ENCODE assay signal across 8 cellular contexts in the genomic region with DNA sequence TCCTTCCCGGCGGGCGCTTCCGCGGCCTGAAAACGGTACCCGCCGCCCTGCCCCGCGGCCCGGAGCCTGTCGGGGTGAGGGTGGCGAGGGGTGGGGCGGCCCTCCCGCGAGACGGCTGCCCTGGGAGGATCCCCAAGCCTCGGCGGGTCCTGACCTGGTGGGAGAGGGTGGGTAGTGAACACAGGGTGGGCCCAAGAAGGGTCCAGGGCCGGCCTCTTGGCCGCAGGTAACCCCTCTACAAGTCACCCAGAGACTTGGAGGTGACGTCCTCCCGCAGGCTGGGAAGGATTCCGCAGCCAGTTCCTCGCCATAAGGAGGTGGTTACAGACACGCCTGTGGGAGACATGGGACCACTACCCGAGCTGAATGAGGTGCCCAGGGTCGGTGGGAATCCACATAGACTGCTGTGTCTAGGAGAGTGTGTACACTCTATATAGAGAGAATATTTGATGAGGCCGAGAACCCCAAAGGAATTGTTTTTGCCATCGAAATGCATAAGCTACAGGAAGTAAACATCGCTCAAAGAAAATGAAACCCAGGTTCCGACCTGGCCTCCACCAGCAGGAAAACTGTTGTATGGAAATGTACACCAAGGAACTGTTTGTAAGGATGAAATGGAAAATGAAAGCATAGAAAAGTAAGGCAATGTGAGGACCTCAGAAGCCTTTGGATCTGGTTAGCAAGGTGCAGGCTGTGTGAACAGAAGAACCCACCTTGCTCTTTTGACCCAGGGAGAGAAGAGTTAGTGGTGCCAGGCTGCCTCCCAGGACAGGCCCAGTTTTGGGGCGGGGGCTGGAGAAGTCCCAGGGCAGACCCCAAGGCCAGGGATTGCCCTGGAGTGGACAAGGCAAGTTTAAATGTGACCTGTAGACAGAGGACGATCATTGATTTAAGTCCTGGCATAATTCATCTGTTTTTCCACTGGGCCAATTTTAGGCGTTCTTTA. TPM values are rescaled to one million over a fixed set of nuclear protein-coding genes. Genes with fewer than 3 reads are reported as not detected.
DNase-seq lines count a peak whose midpoint lies in the region; ATAC-seq and TF ChIP-seq lines count a peak whose summit lies in the region.

No MANE protein-coding gene starts in this region.

- H3K4me3 Mint-ChIP-seq in activated B cell treated with CpG ODN at 0.5 μM for 24 hours = peak overlapping the region; percentile 88
- H3K4me3 Mint-ChIP-seq in endothelial cell (ENCODE audit: unreplicated experiment) = peak overlapping the region; percentile 84

- H3K4me1 ChIP-seq in mononuclear cell (ENCODE audit: insufficient read depth, low read length) (peaks cover 21% of the 10 kb centered on the region), thymus (ENCODE audit: control insufficient read depth, insufficient read depth, low read length) (peaks cover 5% of the 10 kb centered on the region)

- peak overlapping the region; percentile 89 for H3K27ac ChIP-seq in thymus (ENCODE audit: low read depth)

- WGBS in thymus = 9% methylated on average over 35 of the region's 35 CpGs

- peak overlapping the region; percentile 53 for H3K4me3 ChIP-seq in mononuclear cell (ENCODE audit: low read length)
- peak overlapping the region; percentile 63 for H3K4me3 ChIP-seq in thymus (ENCODE audit: low read length)

- peak; percentile 25 for ATAC-seq in GM19463 (IDR thresholded peaks at IDR 0.05; ENCODE audit: unreplicated experiment)
- peak; percentile 9 for ATAC-seq in HG03469 (IDR thresholded peaks at IDR 0.05; ENCODE audit: unreplicated experiment)
- peak; percentile 28 for ATAC-seq in activated B cell treated with CpG ODN at 0.5 μM for 24 hours (ENCODE audit: low read depth)

- DNase-seq in D341Med (ENCODE audit: low spot score) (peak; percentile 40), activated B cell treated with CpG ODN at 0.5 μM for 24 hours (peak; percentile 32), endothelial cell (ENCODE audit: low spot score) (peak; percentile 19), SK-N-DZ (ENCODE audit: low spot score) (no peak)

- H3K36me3 ChIP-seq in thymus (ENCODE audit: control insufficient read depth, insufficient read depth) = no peaks in the 10 kb centered on the region

- H3K9me3 ChIP-seq in mononuclear cell (ENCODE audit: low read depth, low read length) (no peaks in the 10 kb centered on the region), thymus (ENCODE audit: control insufficient read depth) (no peaks in the 10 kb centered on the region)

- peaks cover 15% of the 10 kb centered on the region for H3K4me1 Mint-ChIP-seq in activated B cell treated with CpG ODN at 0.5 μM for 24 hours
- H3K4me1 Mint-ChIP-seq in endothelial cell (ENCODE audit: unreplicated experiment) = peaks cover 6% of the 10 kb centered on the region

- no peak for TF ChIP-seq CTCF in activated B cell treated with CpG ODN at 0.5 μM for 24 hours (IDR thresholded peaks at IDR 0.05)
- TF ChIP-seq CTCF in endothelial cell (IDR thresholded peaks at IDR 0.05; ENCODE audit: unreplicated experiment) = no peak

- no peaks in the 10 kb centered on the region for H3K9me3 Mint-ChIP-seq in activated B cell treated with CpG ODN at 0.5 μM for 24 hours
- H3K9me3 Mint-ChIP-seq in endothelial cell (ENCODE audit: unreplicated experiment) = no peaks in the 10 kb centered on the region

- H3K27me3 ChIP-seq in mononuclear cell (ENCODE audit: insufficient read depth, low read length) (no peaks in the 10 kb centered on the region), thymus (ENCODE audit: control insufficient read depth, insufficient read depth) (no peaks in the 10 kb centered on the region)

- CTCF ChIA-PET in activated B cell treated with CpG ODN at 0.5 μM for 24 hours (lab: Charles Lee) = interaction anchor here (0.8 kb wide), 2 partner anchors 9 to 905 kb away, joined by 3 to 4 read pairs; a partner anchor contains a TSS

- H3K27ac Mint-ChIP-seq in activated B cell treated with CpG ODN at 0.5 μM for 24 hours = peak overlapping the region; percentile 69
- H3K27ac Mint-ChIP-seq in endothelial cell (ENCODE audit: unreplicated experiment) = no peak overlapping the region

- intact Hi-C loops in activated B cell treated with CpG ODN at 0.5 μM for 24 hours (cut with micrococcal nuclease) = loop anchor here (1.0 to 2.0 kb wide), 3 partner anchors 18 to 247 kb away; no protein-coding TSS in a partner anchor

- H3K36me3 Mint-ChIP-seq in activated B cell treated with CpG ODN at 0.5 μM for 24 hours (ENCODE audit: low read depth) (peaks cover 7% of the 10 kb centered on the region), endothelial cell (ENCODE audit: low read depth, unreplicated experiment) (no peaks in the 10 kb centered on the region)

- POLR2A ChIA-PET in activated B cell treated with CpG ODN at 0.5 μM for 24 hours (lab: Charles Lee) = interaction anchor here (0.6 to 0.7 kb wide), 3 partner anchors 9 to 1998 kb away, joined by 3 to 15 read pairs (median 5); no protein-coding TSS in a partner anchor

- H3K27me3 Mint-ChIP-seq in activated B cell treated with CpG ODN at 0.5 μM for 24 hours (no peaks in the 10 kb centered on the region), endothelial cell (ENCODE audit: unreplicated experiment) (peaks cover 3% of the 10 kb centered on the region)

RNA-seq across cellular contexts. Expression of a gene that starts 0.7 kb away (rescaled TPM):
- 34.9 and 35.4 TPM in 2 replicates for total RNA-seq in activated B cell treated with CpG ODN at 0.5 μM for 24 hours
- total RNA-seq in endothelial cell (ENCODE audit: unreplicated experiment) = 36.3 TPM
- total RNA-seq in mononuclear cell = 36.8 TPM
- 50.8 TPM for polyA plus RNA-seq in thymus
- polyA plus RNA-seq in SK-N-DZ (2014; cell fraction: cytosol; rRNA removed) = 2.6 and 3.4 TPM in 2 replicates
- polyA plus RNA-seq in SK-N-DZ (2014; cell fraction: nucleus; rRNA removed) = 1.4 and 2.2 TPM in 2 replicates
